In genomic region chr7:2734761-2735571, GRCh38 we compare ENCODE assay signal across 1 cellular context.
TF ChIP-seq lines count a peak whose summit lies in the region.

No MANE protein-coding gene starts in this region.

TF ChIP-seq in GM12878, 131 proteins besides CTCF, POLR2A, EP300 and RAD21:
- TF ChIP-seq EZH2 (IDR thresholded peaks at IDR 0.05; ENCODE audit: borderline replicate concordance, control insufficient read depth, low read depth, low read length) (no peak), MYB (IDR thresholded peaks at IDR 0.05; ENCODE audit: borderline replicate concordance, low read depth, low read length) (no peak), SMAD1 (IDR thresholded peaks at IDR 0.05; ENCODE audit: low read depth, partially characterized antibody) (no peak), IKZF2 (IDR thresholded peaks at IDR 0.05) (no peak), PAX5 (IDR thresholded peaks at IDR 0.05; ENCODE audit: borderline replicate concordance, low read depth, low read length) (no peak), SREBF1 (IDR thresholded peaks at IDR 0.05; ENCODE audit: low read length) (no peak), SIX5 (IDR thresholded peaks at IDR 0.05; ENCODE audit: low read depth, low read length, severe bottlenecking) (no peak)
- TF ChIP-seq, protein P1, sequence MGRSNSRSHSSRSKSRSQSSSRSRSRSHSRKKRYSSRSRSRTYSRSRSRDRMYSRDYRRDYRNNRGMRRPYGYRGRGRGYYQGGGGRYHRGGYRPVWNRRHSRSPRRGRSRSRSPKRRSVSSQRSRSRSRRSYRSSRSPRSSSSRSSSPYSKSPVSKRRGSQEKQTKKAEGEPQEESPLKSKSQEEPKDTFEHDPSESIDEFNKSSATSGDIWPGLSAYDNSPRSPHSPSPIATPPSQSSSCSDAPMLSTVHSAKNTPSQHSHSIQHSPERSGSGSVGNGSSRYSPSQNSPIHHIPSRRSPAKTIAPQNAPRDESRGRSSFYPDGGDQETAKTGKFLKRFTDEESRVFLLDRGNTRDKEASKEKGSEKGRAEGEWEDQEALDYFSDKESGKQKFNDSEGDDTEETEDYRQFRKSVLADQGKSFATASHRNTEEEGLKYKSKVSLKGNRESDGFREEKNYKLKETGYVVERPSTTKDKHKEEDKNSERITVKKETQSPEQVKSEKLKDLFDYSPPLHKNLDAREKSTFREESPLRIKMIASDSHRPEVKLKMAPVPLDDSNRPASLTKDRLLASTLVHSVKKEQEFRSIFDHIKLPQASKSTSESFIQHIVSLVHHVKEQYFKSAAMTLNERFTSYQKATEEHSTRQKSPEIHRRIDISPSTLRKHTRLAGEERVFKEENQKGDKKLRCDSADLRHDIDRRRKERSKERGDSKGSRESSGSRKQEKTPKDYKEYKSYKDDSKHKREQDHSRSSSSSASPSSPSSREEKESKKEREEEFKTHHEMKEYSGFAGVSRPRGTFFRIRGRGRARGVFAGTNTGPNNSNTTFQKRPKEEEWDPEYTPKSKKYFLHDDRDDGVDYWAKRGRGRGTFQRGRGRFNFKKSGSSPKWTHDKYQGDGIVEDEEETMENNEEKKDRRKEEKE (IDR thresholded peaks at IDR 0.05), result no peak
